Comparison of ENCODE assay signal across 36 cellular contexts in the genomic region with DNA sequence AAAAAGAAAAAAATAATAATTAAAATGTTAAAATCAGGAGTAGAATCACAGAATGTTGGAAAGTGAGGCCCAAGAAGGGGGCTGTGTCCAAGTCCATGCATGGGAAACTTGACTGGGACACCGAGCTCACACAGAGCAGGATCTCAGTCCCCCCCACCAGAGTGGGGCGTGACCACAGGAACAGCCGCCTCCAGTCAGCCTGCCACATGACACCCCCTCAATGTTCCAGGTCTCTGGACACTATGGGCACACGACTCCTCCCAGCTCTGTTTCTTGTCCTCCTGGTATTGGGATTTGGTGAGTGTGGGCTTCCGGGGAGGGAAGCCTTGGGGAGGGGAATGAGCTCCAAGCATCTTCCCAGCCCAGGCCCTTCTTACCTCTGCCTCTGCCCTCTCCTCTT. TPM values are rescaled to one million over a fixed set of nuclear protein-coding genes. Genes with fewer than 3 reads are reported as not detected.
"Had no signal": no experiment of that assay in that cellular context is flagged by ENCODE, and none has a peak within 500 bp of the region (broad histone marks: within the 10 kb centered on the region; RNA-seq: fewer than 3 reads in every experiment).

No MANE protein-coding gene starts in this region.

- H3K27ac ChIP-seq: breast epithelium, left lung, lower lobe of right lung, thoracic aorta, vagina, WERI-Rb-1 had no signal

- H3K27ac Mint-ChIP-seq: activated CD4-positive, alpha-beta memory T cell treated with anti-CD3 and anti-CD28 coated beads for 36 hours; activated CD4-positive, alpha-beta T cell treated with anti-CD3 and anti-CD28 coated beads, Interleukin-2, amount 10 ng/mL, durations not matched to agents 24 days and 14 days; activated naive CD4-positive, alpha-beta T cell treated with anti-CD3 and anti-CD28 coated beads, Interleukin-2, amount 50 U/mL, for 24 hours; activated naive CD8-positive, alpha-beta T cell treated with anti-CD3 and anti-CD28 coated beads, Interleukin-2, amount 50 U/mL, for 24 hours; activated T-helper 2 cell treated with anti-CD3 and anti-CD28 coated beads, Interferon-gamma antibody, Interleukin-2, Interleukin-4, amounts not matched to agents 10 μg/mL and 5 μg/mL and 100 μg/mL, durations not matched to agents 14 hours and 24 hours and 36 hours; endodermal cell; natural killer cell treated with Interleukin-12 subunit alpha and Interleukin-12 subunit beta and Interleukin-15 and Interleukin-18, amount 100 ng/mL, for 72 hours; T-helper 1 cell treated with Interleukin-12 subunit alpha and Interleukin-12 subunit beta and Interleukin-4 antibody, amounts not matched to agents 30 μg/mL and 1 μg/mL, for 36 hours; type B pancreatic cell had no signal

- H3K4me2 ChIP-seq: smooth muscle cell had no signal

- H3K4me3 Mint-ChIP-seq: activated CD4-positive, alpha-beta memory T cell treated with anti-CD3 and anti-CD28 coated beads for 36 hours; activated CD4-positive, alpha-beta T cell treated with anti-CD3 and anti-CD28 coated beads, Interleukin-2, amount 10 ng/mL, durations not matched to agents 24 days and 14 days; activated naive CD4-positive, alpha-beta T cell treated with anti-CD3 and anti-CD28 coated beads, Interleukin-2, amount 50 U/mL, for 24 hours; activated naive CD8-positive, alpha-beta T cell treated with anti-CD3 and anti-CD28 coated beads, Interleukin-2, amount 50 U/mL, for 24 hours; activated T-cell treated with anti-CD3 and anti-CD28 coated beads, Interleukin-2, amount 50 U/mL, for 4 hours; endodermal cell; natural killer cell treated with Interleukin-12 subunit alpha and Interleukin-12 subunit beta and Interleukin-15 and Interleukin-18, amount 100 ng/mL, for 72 hours; T-helper 1 cell treated with Interleukin-12 subunit alpha and Interleukin-12 subunit beta and Interleukin-4 antibody, amounts not matched to agents 30 μg/mL and 1 μg/mL, for 36 hours; type B pancreatic cell had no signal

- H3K27me3 ChIP-seq: breast epithelium, left lung, vagina had no signal

- H3K4me1 Mint-ChIP-seq: activated CD4-positive, alpha-beta T cell treated with anti-CD3 and anti-CD28 coated beads, Interleukin-2, amount 10 ng/mL, durations not matched to agents 24 days and 14 days had no signal

- ATAC-seq: activated CD4-positive, CD25-positive, alpha-beta regulatory T cell treated with anti-CD3 and anti-CD28 coated beads, Interleukin-2, amount 50 U/mL, for 24 hours; activated naive CD8-positive, alpha-beta T cell treated with anti-CD3 and anti-CD28 coated beads, Interleukin-2, amount 50 U/mL, for 24 hours; activated T-cell treated with anti-CD3 and anti-CD28 coated beads, Interleukin-2, amount 50 U/mL, for 4 hours; esophagus mucosa; left lung; lower lobe of right lung; mucosa of descending colon; natural killer cell treated with Interleukin-12 subunit alpha and Interleukin-12 subunit beta and Interleukin-15 and Interleukin-18, amount 100 ng/mL, for 72 hours; sciatic nerve had no signal

- DNase-seq: activated CD4-positive, alpha-beta memory T cell treated with anti-CD3 and anti-CD28 coated beads for 36 hours; activated CD4-positive, alpha-beta T cell treated with anti-CD3 and anti-CD28 coated beads, Interleukin-2, amount 10 ng/mL, durations not matched to agents 24 days and 14 days; activated CD8-positive, alpha-beta memory T cell treated with anti-CD3 and anti-CD28 coated beads, Interleukin-2, amount 50 U/mL, for 48 hours; activated naive CD8-positive, alpha-beta T cell treated with anti-CD3 and anti-CD28 coated beads, Interleukin-2, amount 50 U/mL, for 24 hours; activated T-cell treated with anti-CD3 and anti-CD28 coated beads, Interleukin-2, amount 50 U/mL, for 4 hours; amygdala; central memory CD4-positive, alpha-beta T cell; endodermal cell; foreskin fibroblast; hypothalamus; left lung; lower lobe of right lung; mucosa of descending colon; stimulated activated CD4-positive, alpha-beta T cell treated with anti-CD3 and anti-CD28 coated beads, Interleukin-1b, Interleukin-23, amount 100 ng/mL, for 48 hours; stimulated activated CD4-positive, alpha-beta T cell treated with anti-CD3 and anti-CD28 coated beads, Interleukin-4, amount 100 ng/mL, for 4 hours; stimulated activated naive CD4-positive, alpha-beta T cell treated with Interleukin-2 at 50 U/mL for 16 hours; T1000; WERI-Rb-1 had no signal

- H3K36me3 Mint-ChIP-seq: activated CD4-positive, alpha-beta memory T cell treated with anti-CD3 and anti-CD28 coated beads for 36 hours; activated naive CD4-positive, alpha-beta T cell treated with anti-CD3 and anti-CD28 coated beads, Interleukin-2, amount 50 U/mL, for 24 hours; natural killer cell treated with Interleukin-12 subunit alpha and Interleukin-12 subunit beta and Interleukin-15 and Interleukin-18, amount 100 ng/mL, for 72 hours; type B pancreatic cell had no signal

- H3K36me3 ChIP-seq: breast epithelium, vagina, WERI-Rb-1 had no signal

- H3K4me3 ChIP-seq: breast epithelium, left lung, lower lobe of right lung, mucosa of descending colon, smooth muscle cell, thoracic aorta, vagina had no signal

- H3K27me3 Mint-ChIP-seq: activated CD4-positive, alpha-beta memory T cell treated with anti-CD3 and anti-CD28 coated beads for 36 hours; activated CD4-positive, alpha-beta T cell treated with anti-CD3 and anti-CD28 coated beads, Interleukin-2, amount 10 ng/mL, durations not matched to agents 24 days and 14 days; activated naive CD4-positive, alpha-beta T cell treated with anti-CD3 and anti-CD28 coated beads, Interleukin-2, amount 50 U/mL, for 24 hours; activated naive CD8-positive, alpha-beta T cell treated with anti-CD3 and anti-CD28 coated beads, Interleukin-2, amount 50 U/mL, for 24 hours; natural killer cell treated with Interleukin-12 subunit alpha and Interleukin-12 subunit beta and Interleukin-15 and Interleukin-18, amount 100 ng/mL, for 72 hours; type B pancreatic cell had no signal

- H3K9me3 ChIP-seq: breast epithelium, left lung, lower lobe of right lung, mucosa of descending colon, thoracic aorta, vagina had no signal

- H3K9me3 Mint-ChIP-seq: activated CD4-positive, alpha-beta memory T cell treated with anti-CD3 and anti-CD28 coated beads for 36 hours; activated CD4-positive, alpha-beta T cell treated with anti-CD3 and anti-CD28 coated beads, Interleukin-2, amount 10 ng/mL, durations not matched to agents 24 days and 14 days; activated naive CD4-positive, alpha-beta T cell treated with anti-CD3 and anti-CD28 coated beads, Interleukin-2, amount 50 U/mL, for 24 hours; activated naive CD8-positive, alpha-beta T cell treated with anti-CD3 and anti-CD28 coated beads, Interleukin-2, amount 50 U/mL, for 24 hours; activated T-cell treated with anti-CD3 and anti-CD28 coated beads, Interleukin-2, amount 50 U/mL, for 4 hours; activated T-helper 2 cell treated with anti-CD3 and anti-CD28 coated beads, Interferon-gamma antibody, Interleukin-2, Interleukin-4, amounts not matched to agents 10 μg/mL and 5 μg/mL and 100 μg/mL, durations not matched to agents 14 hours and 24 hours and 36 hours; endodermal cell; natural killer cell treated with Interleukin-12 subunit alpha and Interleukin-12 subunit beta and Interleukin-15 and Interleukin-18, amount 100 ng/mL, for 72 hours; T-helper 1 cell treated with Interleukin-12 subunit alpha and Interleukin-12 subunit beta and Interleukin-4 antibody, amounts not matched to agents 30 μg/mL and 1 μg/mL, for 36 hours; type B pancreatic cell had no signal

RNA-seq across cellular contexts. Expression of gene APOC2, which starts 2.4 kb away (rescaled TPM):
- total RNA-seq: activated CD4-positive, alpha-beta memory T cell treated with anti-CD3 and anti-CD28 coated beads for 36 hours; activated CD4-positive, alpha-beta T cell treated with anti-CD3 and anti-CD28 coated beads, Interleukin-2, amount 10 ng/mL, durations not matched to agents 24 days and 14 days; activated T-cell treated with anti-CD3 and anti-CD28 coated beads, Interleukin-2, amount 50 U/mL, for 4 hours; activated T-helper 2 cell treated with anti-CD3 and anti-CD28 coated beads, Interferon-gamma antibody, Interleukin-2, Interleukin-4, amounts not matched to agents 10 μg/mL and 5 μg/mL and 100 μg/mL, durations not matched to agents 14 hours and 24 hours and 36 hours; kidney epithelial cell; osteoblast; posterior vena cava; renal cortical epithelial cell; thoracic aorta; vagina had no signal

RNA-seq across cellular contexts. Expression of gene APOC4, which starts 6.2 kb away (rescaled TPM):
- total RNA-seq: activated CD4-positive, alpha-beta memory T cell treated with anti-CD3 and anti-CD28 coated beads for 36 hours; activated CD4-positive, alpha-beta T cell treated with anti-CD3 and anti-CD28 coated beads, Interleukin-2, amount 10 ng/mL, durations not matched to agents 24 days and 14 days; activated T-cell treated with anti-CD3 and anti-CD28 coated beads, Interleukin-2, amount 50 U/mL, for 4 hours; activated T-helper 2 cell treated with anti-CD3 and anti-CD28 coated beads, Interferon-gamma antibody, Interleukin-2, Interleukin-4, amounts not matched to agents 10 μg/mL and 5 μg/mL and 100 μg/mL, durations not matched to agents 14 hours and 24 hours and 36 hours; breast epithelium; endodermal cell; esophagus mucosa; kidney epithelial cell; left lung; mesenteric fat pad; mucosa of descending colon; myocyte; natural killer cell treated with Interleukin-12 subunit alpha and Interleukin-12 subunit beta and Interleukin-15 and Interleukin-18, amount 100 ng/mL, for 72 hours; osteoblast; posterior vena cava; renal cortical epithelial cell; sciatic nerve; smooth muscle cell; thoracic aorta; vagina had no signal
- polyA plus RNA-seq: smooth muscle cell had no signal

RNA-seq across cellular contexts. Expression of gene APOC1, which starts 33.8 kb away (rescaled TPM):
- total RNA-seq: natural killer cell treated with Interleukin-12 subunit alpha and Interleukin-12 subunit beta and Interleukin-15 and Interleukin-18, amount 100 ng/mL, for 72 hours had no signal
